16 cellular contexts compared by ENCODE assay signal in genomic region chr2:195795879-195796278, GRCh38.
DNase-seq lines count a peak whose midpoint lies in the region; ATAC-seq, FAIRE-seq and TF ChIP-seq lines count a peak whose summit lies in the region.
"Had no signal": no experiment of that assay in that cellular context is flagged by ENCODE, and none has a peak within 500 bp of the region (broad histone marks: within the 10 kb centered on the region; RNA-seq: fewer than 3 reads in every experiment).

No MANE protein-coding gene starts in this region.

- TF ChIP-seq RAD21 in HepG2 (CRISPR knock-in tag; IDR thresholded peaks at IDR 0.05) (no peak), SK-N-SH (IDR thresholded peaks at IDR 0.05; ENCODE audit: low read length) (no peak)

- H3K4me1 ChIP-seq in right lobe of liver (no peaks in the 10 kb centered on the region), HepG2 (ENCODE audit: insufficient read depth, low read length) (no peaks in the 10 kb centered on the region), left lung (no peaks in the 10 kb centered on the region), SK-N-SH (ENCODE audit: control insufficient read depth in 1 of 2, insufficient read depth in 2 of 2, low read depth in 1 of 2, low read length in 1 of 2) (no peaks in the 10 kb centered on the region)

- TF ChIP-seq EP300 in HepG2 (IDR thresholded peaks at IDR 0.05; ENCODE audit: low read depth in 2 of 2, low read length in 2 of 2) (no peak), HepG2 (CRISPR knock-in tag; IDR thresholded peaks at IDR 0.05; ENCODE audit: borderline replicate concordance) (no peak), SK-N-SH (IDR thresholded peaks at IDR 0.05; ENCODE audit: borderline replicate concordance in 1 of 2, low read depth in 1 of 2, low read length in 1 of 2) (no peak)

- H3K27ac ChIP-seq in right lobe of liver (no peak overlapping the region), HepG2 (ENCODE audit: extremely low read length, insufficient read depth, low read length) (no peak overlapping the region), left lung (no peak overlapping the region), SK-N-SH (ENCODE audit: low read depth in 2 of 2, low read length in 1 of 2) (no peak overlapping the region)
- H3K27ac ChIP-seq: HL-60 had no signal

- no peaks in the 10 kb centered on the region for H3F3A ChIP-seq in SK-N-SH (replicated peaks; ENCODE audit: insufficient read depth)

- no peak for TF ChIP-seq POLR2A in right lobe of liver (IDR thresholded peaks at IDR 0.05)
- no peak for TF ChIP-seq POLR2A in HepG2 (IDR thresholded peaks at IDR 0.05; ENCODE audit: insufficient read depth in 1 of 2, low read depth in 2 of 2, low read length in 2 of 2)

- DNase-seq in right lobe of liver (no peak), HepG2 (ENCODE audit: low spot score) (no peak), NCI-H69 (lab: John Stamatoyannopoulos, UW) (peak; percentile 6), left lung (no peak), SK-N-SH (no peak), RKO (ENCODE audit: low spot score) (no peak)
- DNase-seq: C1 segment of cervical spinal cord; CD4-positive, alpha-beta memory T cell; DND-41; GDM1; HCEC 1CT; HFFc6; IMR-90 had no signal

- H3K9me3 ChIP-seq in right lobe of liver (no peaks in the 10 kb centered on the region), HepG2 (ENCODE audit: low read length) (no peaks in the 10 kb centered on the region), left lung (peaks cover 0 to 4% of the 10 kb centered on the region in 2 donors), SK-N-SH (no peaks in the 10 kb centered on the region)

- H3K36me3 ChIP-seq in right lobe of liver (no peaks in the 10 kb centered on the region), HepG2 (replicated peaks in 1 of 2; ENCODE audit: control insufficient read depth in 1 of 2, insufficient read depth in 2 of 2, low read length in 2 of 2) (no peaks in the 10 kb centered on the region), left lung (no peaks in the 10 kb centered on the region), SK-N-SH (replicated peaks in 1 of 2; ENCODE audit: control insufficient read depth in 1 of 2, insufficient read depth in 2 of 2, low read length in 1 of 2) (no peaks in the 10 kb centered on the region)

- ATAC-seq in right lobe of liver (peak in 3 of 4 donors; percentile 52 to 96 (median 56)), HepG2 (no peak), left lung (peak; percentile 42), HG02623 (IDR thresholded peaks at IDR 0.05; ENCODE audit: unreplicated experiment) (no peak)

- no TSS peak for BruUV-seq in HepG2 (replicated peaks; lab: Mats Ljungman, UMichigan)

- H3K9ac ChIP-seq in HepG2 (ENCODE audit: insufficient read depth, low read depth, low read length), result no peak overlapping the region
- H3K9ac ChIP-seq in SK-N-SH, result no peak overlapping the region

- H3K27me3 ChIP-seq in right lobe of liver (no peaks in the 10 kb centered on the region), HepG2 (ENCODE audit: control insufficient read depth in 1 of 2, insufficient read depth in 2 of 2, low read length in 2 of 2) (0 out of 5 replicates have a peak, but pooled peaks cover 0 to 4% of the 10 kb centered on the region in 2 experiments), left lung (no peaks in the 10 kb centered on the region), SK-N-SH (ENCODE audit: insufficient read depth) (no peaks in the 10 kb centered on the region)

- intact Hi-C loops in right lobe of liver (cut with DNase I), result no loop called here
- intact Hi-C loops in HepG2 (cut with micrococcal nuclease; ENCODE audit: unreplicated experiment), result no loop called here
- intact Hi-C loops in left lung (cut with DNase I), result no loop called here

- WGBS in right lobe of liver (ENCODE audit: insufficient coverage, low coverage, low lambda C conversion rate, missing lambda C conversion rate), result 0% methylated on average over 1 of the region's 1 CpG
- 0% methylated on average over 1 of the region's 1 CpG for WGBS in HepG2 (ENCODE audit: low lambda C conversion rate)
- WGBS in SK-N-SH (ENCODE audit: low lambda C conversion rate), result 46% methylated on average over 1 of the region's 1 CpG

- in situ Hi-C loops in HepG2 (cut with HindIII; ENCODE audit: extremely low pct_ligation_motif_present, low pct_unique_long_range_greater_than_20kb), result no loop called here

- no peak overlapping the region for H3K4me2 ChIP-seq in HepG2 (ENCODE audit: low read depth, low read length)
- H3K4me2 ChIP-seq in SK-N-SH, result no peak overlapping the region

- H3K4me3 ChIP-seq in right lobe of liver, result no peak overlapping the region
- H3K4me3 ChIP-seq in HepG2 (replicated peaks in 1 of 3; ENCODE audit: insufficient read depth in 1 of 3, low read depth in 2 of 3, low read length in 3 of 3), result no peak overlapping the region
- no peak overlapping the region for H3K4me3 ChIP-seq in left lung
- no peak overlapping the region for H3K4me3 ChIP-seq in SK-N-SH (ENCODE audit: low read depth in 2 of 2, low read length in 1 of 2)

- POLR2A ChIA-PET in HepG2 (lab: Yijun Ruan, JAX), result no interaction called here
- POLR2A ChIA-PET in SK-N-SH (lab: Yijun Ruan, JAX), result no interaction called here

- TF ChIP-seq CTCF in right lobe of liver (IDR thresholded peaks at IDR 0.05) (no peak), HepG2 (CRISPR knock-in tag; IDR thresholded peaks at IDR 0.05) (no peak), left lung (IDR thresholded peaks at IDR 0.05) (no peak), SK-N-SH (IDR thresholded peaks at IDR 0.05) (no peak)

- H3K79me2 ChIP-seq in HepG2 (ENCODE audit: insufficient read depth, low read length) (no peaks in the 10 kb centered on the region), SK-N-SH (ENCODE audit: insufficient read depth) (no peaks in the 10 kb centered on the region)

- H3K9me2 ChIP-seq in SK-N-SH, result no peaks in the 10 kb centered on the region

- H2AFZ ChIP-seq in HepG2 (ENCODE audit: low read length) (no peak overlapping the region), SK-N-SH (ENCODE audit: low read depth) (no peak overlapping the region)

- no peak for FAIRE-seq in HepG2 (lab: Jason Lieb, UNC)
- FAIRE-seq: A204.1 had no signal

- CTCF ChIA-PET in HepG2 (lab: Yijun Ruan, JAX; ENCODE audit: low intra/inter-chr PET ratio, low total read pairs), result no interaction called here
- CTCF ChIA-PET in SK-N-SH (lab: Yijun Ruan, JAX), result no interaction called here

- H4K20me1 ChIP-seq in HepG2 (ENCODE audit: insufficient read depth, low read length) (no peaks in the 10 kb centered on the region), SK-N-SH (ENCODE audit: insufficient read depth) (no peaks in the 10 kb centered on the region)

TF ChIP-seq in HepG2, 621 proteins besides CTCF, POLR2A, EP300 and RAD21 (continues in another document):
- TF ChIP-seq ZBTB38 (CRISPR knock-in tag; IDR thresholded peaks at IDR 0.05), result no peak
- no peak for TF ChIP-seq U2AF1 (optimal IDR thresholded peaks at IDR 0.05; ENCODE audit: low read depth, low read length)
- no peak for TF ChIP-seq TRAFD1 (CRISPR knock-in tag; IDR thresholded peaks at IDR 0.05; ENCODE audit: borderline replicate concordance)
- no peak for TF ChIP-seq HMGA1 (CRISPR knock-in tag; conservative IDR thresholded peaks at IDR 0.05)

TF ChIP-seq in SK-N-SH, 30 proteins besides CTCF, POLR2A, EP300 and RAD21 (continues in another document):
- no peak for TF ChIP-seq TAF1 (IDR thresholded peaks at IDR 0.05; ENCODE audit: borderline replicate concordance, low read depth, low read length)
- TF ChIP-seq SIN3A (IDR thresholded peaks at IDR 0.05; ENCODE audit: borderline replicate concordance, low read depth, low read length), result no peak
- no peak for TF ChIP-seq YY1 (IDR thresholded peaks at IDR 0.05; ENCODE audit: low read depth)
- TF ChIP-seq MXI1 (IDR thresholded peaks at IDR 0.05; ENCODE audit: low read depth, low read length), result no peak
- no peak for TF ChIP-seq FOXM1 (IDR thresholded peaks at IDR 0.05; ENCODE audit: low read depth)
- TF ChIP-seq FOSL2 (IDR thresholded peaks at IDR 0.05; ENCODE audit: borderline replicate concordance, low read depth), result no peak
- no peak for TF ChIP-seq RXRA (IDR thresholded peaks at IDR 0.05; ENCODE audit: borderline replicate concordance, low read depth)
- TF ChIP-seq SMC3 (IDR thresholded peaks at IDR 0.05; ENCODE audit: low read depth, low read length), result no peak
- no peak for TF ChIP-seq USF2 (IDR thresholded peaks at IDR 0.05; ENCODE audit: borderline replicate concordance, low read depth, low read length)
- no peak for TF ChIP-seq RCOR1 (IDR thresholded peaks at IDR 0.05; ENCODE audit: low read length)
- TF ChIP-seq EZH2phosphoT487 (IDR thresholded peaks at IDR 0.05; ENCODE audit: borderline replicate concordance, low read depth), result no peak
- TF ChIP-seq TCF12 (IDR thresholded peaks at IDR 0.05), result no peak
- no peak for TF ChIP-seq IRF3 (IDR thresholded peaks at IDR 0.05; ENCODE audit: low read depth, low read length)
- no peak for TF ChIP-seq JUND (IDR thresholded peaks at IDR 0.05)
- no peak for TF ChIP-seq POLR2AphosphoS5 (IDR thresholded peaks at IDR 0.05; ENCODE audit: low read depth, low read length)
- TF ChIP-seq CHD2 (IDR thresholded peaks at IDR 0.05; ENCODE audit: low read length, partially characterized antibody), result no peak
- no peak for TF ChIP-seq ELF1 (IDR thresholded peaks at IDR 0.05)
- TF ChIP-seq NFIC (IDR thresholded peaks at IDR 0.05; ENCODE audit: borderline replicate concordance), result no peak

Comparison
In these comparisons a context has a peak if more than half of its experiments do, and no peak if none do; other contexts are left out.
1. ATAC-seq: peak in right lobe of liver (3 of 4) and left lung (single experiment); none in HepG2 (single experiment) and HG02623 (single experiment).